ENCODE assay signal across 21 cellular contexts in the genomic region with DNA sequence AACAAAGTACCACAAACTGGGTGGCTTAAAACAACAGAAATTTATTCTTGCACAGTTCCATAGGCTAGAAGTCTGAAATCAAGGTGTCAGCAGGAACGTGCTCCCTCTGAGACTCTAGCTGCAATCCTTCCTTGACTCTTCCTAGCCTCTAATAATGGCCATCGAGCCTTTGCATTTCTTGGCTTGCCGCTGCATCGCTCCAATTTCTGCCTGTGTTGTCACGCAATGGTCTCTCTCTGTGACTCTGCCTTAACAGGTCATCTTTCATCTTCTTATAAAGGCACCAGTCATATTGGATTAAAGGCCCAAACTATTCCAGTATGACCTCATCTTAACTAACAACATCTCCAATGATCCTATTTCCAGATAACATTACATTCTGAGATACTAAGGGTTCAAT.
"Had no signal": no experiment of that assay in that cellular context is flagged by ENCODE, and none has a peak within 500 bp of the region (broad histone marks: within the 10 kb centered on the region; RNA-seq: fewer than 3 reads in every experiment).

No MANE protein-coding gene starts in this region.

- H3K9me3 ChIP-seq: esophagus muscularis mucosa, gastrocnemius medialis, heart right ventricle, left ventricle myocardium inferior, lower lobe of right lung, psoas muscle, stomach, thoracic aorta, transverse colon had no signal

- H3K36me3 ChIP-seq: esophagus muscularis mucosa, gastrocnemius medialis, heart right ventricle, left ventricle myocardium inferior, lower lobe of right lung, stomach, thoracic aorta, transverse colon had no signal

- H3K27ac Mint-ChIP-seq: dendritic cell treated with granulocyte-macrophage colony-stimulating factor and Interleukin-4, amounts not matched to agents 40 ng/mL and 50 ng/mL, for 4 days; effector memory CD8-positive, alpha-beta T cell; memory B cell; mesothelial cell of epicardium; nephron had no signal

- H3K27ac ChIP-seq: epithelial cell of prostate, esophagus muscularis mucosa, gastrocnemius medialis, left ventricle myocardium inferior, lower lobe of right lung, psoas muscle, thoracic aorta, transverse colon had no signal

- DNase-seq: effector memory CD8-positive, alpha-beta T cell; gastrocnemius medialis; heart right ventricle; hypothalamus; islet precursor cell; left ventricle myocardium inferior; lower lobe of right lung; psoas muscle; retina; stimulated activated naive CD4-positive, alpha-beta T cell; stomach; substantia nigra; transverse colon had no signal

- ATAC-seq: effector memory CD8-positive, alpha-beta T cell; gastrocnemius medialis; psoas muscle; sciatic nerve had no signal

- H3K27me3 ChIP-seq: esophagus muscularis mucosa, gastrocnemius medialis, heart right ventricle, stomach, transverse colon had no signal

- H3K36me3 Mint-ChIP-seq: memory B cell, mesothelial cell of epicardium had no signal

- H3K4me3 Mint-ChIP-seq: dendritic cell treated with granulocyte-macrophage colony-stimulating factor and Interleukin-4, amounts not matched to agents 40 ng/mL and 50 ng/mL, for 4 days; effector memory CD8-positive, alpha-beta T cell; memory B cell; mesothelial cell of epicardium; nephron had no signal

- H3K27me3 Mint-ChIP-seq: dendritic cell treated with granulocyte-macrophage colony-stimulating factor and Interleukin-4, amounts not matched to agents 40 ng/mL and 50 ng/mL, for 4 days; effector memory CD8-positive, alpha-beta T cell; memory B cell had no signal

- H3K9me3 Mint-ChIP-seq: dendritic cell treated with granulocyte-macrophage colony-stimulating factor and Interleukin-4, amounts not matched to agents 40 ng/mL and 50 ng/mL, for 4 days; effector memory CD8-positive, alpha-beta T cell; mesothelial cell of epicardium; nephron had no signal

- H3K4me3 ChIP-seq: esophagus muscularis mucosa, gastrocnemius medialis, heart right ventricle, left ventricle myocardium inferior, lower lobe of right lung, psoas muscle, stomach, thoracic aorta, transverse colon had no signal

- H3K4me1 ChIP-seq: gastrocnemius medialis, psoas muscle, transverse colon had no signal
